Comparison of ENCODE assay signal across 8 cellular contexts in genomic region chr22:42169055-42169469, GRCh38.
DNase-seq lines count a peak whose midpoint lies in the region; ATAC-seq and TF ChIP-seq lines count a peak whose summit lies in the region.

No MANE protein-coding gene starts in this region.

- H3K4me3 Mint-ChIP-seq in memory B cell: no peak overlapping the region

- H3K36me3 Mint-ChIP-seq in memory B cell: peaks cover 8% of the 10 kb centered on the region

- H3K27me3 Mint-ChIP-seq in memory B cell: no peaks in the 10 kb centered on the region

- CTCF ChIA-PET in AG04449 (lab: Yijun Ruan, JAX): interaction anchor here (0.8 to 9.7 kb wide), 11 partner anchors 9 to 305 kb away, joined by 3 to 114 read pairs (median 5); no protein-coding TSS in a partner anchor

- ATAC-seq in GM18498 (IDR thresholded peaks at IDR 0.05; ENCODE audit: unreplicated experiment) (peak; percentile 65), memory B cell (ENCODE audit: low read depth) (peak; percentile 79), HG03457 (IDR thresholded peaks at IDR 0.05; ENCODE audit: unreplicated experiment) (no peak)

- H3K27ac Mint-ChIP-seq in memory B cell: no peak overlapping the region

- POLR2A ChIA-PET in AG04449 (lab: Yijun Ruan, JAX): no interaction called here

- H3K4me3 ChIP-seq in AG04449 (ENCODE audit: low read depth, low read length): no peak overlapping the region

- H3K4me1 Mint-ChIP-seq in memory B cell: peaks cover 24% of the 10 kb centered on the region

- DNase-seq in AG04449 (ENCODE audit: low read depth, low spot score) (no peak), NCI-H2227 treated with DMSO at 0.1 percent for 48 hours (lab: John Stamatoyannopoulos, UW) (peak; percentile 49), memory B cell (ENCODE audit: low spot score in 2 of 2) (peak; percentile 62 to 68)
- DNase-seq in activated CD4-positive, alpha-beta T cell treated with anti-CD3 and anti-CD28 coated beads, Interleukin-2, amount 50 U/mL, for 4 hours: peak; percentile 76 to 79
- DNase-seq in effector CD8-positive, alpha-beta T cell (lab: John Stamatoyannopoulos, UW): peak; percentile 53
- DNase-seq in stimulated activated CD8-positive, alpha-beta memory T cell treated with anti-CD3 and anti-CD28 coated beads, Interleukin-2, amount 100 ng/mL, for 1 hour (ENCODE audit: low read depth in 2 of 2): peak; percentile 28 to 38

- TF ChIP-seq CTCF in AG04449 (IDR thresholded peaks at IDR 0.05; ENCODE audit: insufficient read depth, low read length, missing control alignments): peak; percentile 94

- no peaks in the 10 kb centered on the region for H3K9me3 Mint-ChIP-seq in memory B cell
